In the genomic region with DNA sequence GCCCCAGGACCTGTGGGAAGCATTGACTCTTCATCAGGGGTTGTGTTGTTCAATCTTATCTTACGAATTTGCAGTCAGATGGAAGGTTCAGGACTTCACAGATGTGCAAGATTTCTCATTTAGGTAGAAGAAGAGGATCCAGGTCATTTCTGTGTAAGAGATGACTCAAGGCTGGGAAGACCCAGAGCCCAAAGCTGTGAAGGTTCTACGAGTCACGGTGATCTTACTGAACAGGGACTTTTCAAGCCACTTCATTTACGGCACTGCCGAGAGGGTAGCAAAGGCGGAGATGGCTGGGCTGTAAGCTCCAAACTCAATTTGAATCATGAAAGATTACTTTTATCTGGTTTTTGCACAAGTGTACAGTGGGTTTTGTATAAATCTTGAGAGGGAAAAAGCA, we compare ENCODE assay signal across 13 cellular contexts.
DNase-seq lines count a peak whose midpoint lies in the region; ATAC-seq and TF ChIP-seq lines count a peak whose summit lies in the region.
"Had no signal": no experiment of that assay in that cellular context is flagged by ENCODE, and none has a peak within 500 bp of the region (broad histone marks: within the 10 kb centered on the region; RNA-seq: fewer than 3 reads in every experiment).

No MANE protein-coding gene starts in this region.

- H3K9me3 ChIP-seq in OCI-LY7 (ENCODE audit: low read length) (no peaks in the 10 kb centered on the region), spleen (no peaks in the 10 kb centered on the region), hepatocyte (ENCODE audit: low read depth) (no peaks in the 10 kb centered on the region)

- no TSS peak for BruUV-seq in OCI-LY7 (replicated peaks; lab: Mats Ljungman, UMichigan)

- H3K4me1 ChIP-seq in OCI-LY7 (ENCODE audit: insufficient read depth, low read length, poor library complexity, severe bottlenecking), result peaks cover 5% of the 10 kb centered on the region
- H3K4me1 ChIP-seq in spleen, result no peaks in the 10 kb centered on the region
- H3K4me1 ChIP-seq in hepatocyte (ENCODE audit: insufficient read depth), result peaks cover 11% of the 10 kb centered on the region

- H3K4me2 ChIP-seq in OCI-LY7 (ENCODE audit: low read length) (no peak overlapping the region; the same call in 1 of the 2 replicates), hepatocyte (no peak overlapping the region)

- H3K27me3 ChIP-seq in spleen (replicated peaks in 1 of 7) (peaks cover 0 to 3% (median 0%) of the 10 kb centered on the region in 7 donors), hepatocyte (no peaks in the 10 kb centered on the region)

- intact Hi-C loops in OCI-LY7 (cut with micrococcal nuclease; ENCODE audit: unreplicated experiment), result no loop called here
- intact Hi-C loops in spleen (cut with DNase I; ENCODE audit: low total_unique reads), result no loop called here

- no peak overlapping the region for H3K4me3 ChIP-seq in GM12864 (ENCODE audit: low read depth, low read length)
- H3K4me3 ChIP-seq in OCI-LY7 (ENCODE audit: low read depth, low read length, poor library complexity, severe bottlenecking), result no peak overlapping the region
- H3K4me3 ChIP-seq in spleen, result no peak overlapping the region
- H3K4me3 ChIP-seq in hepatocyte, result no peak overlapping the region

- H3K79me2 ChIP-seq in OCI-LY7 (ENCODE audit: insufficient read depth, low read depth, low read length) (no peaks in the 10 kb centered on the region), hepatocyte (no peaks in the 10 kb centered on the region)

- no peaks in the 10 kb centered on the region for H3K9me2 ChIP-seq in OCI-LY7 (ENCODE audit: insufficient read depth, low read length)
- no peaks in the 10 kb centered on the region for H3K9me2 ChIP-seq in hepatocyte (replicated peaks; ENCODE audit: insufficient read depth)

- TF ChIP-seq CTCF in GM12864 (IDR thresholded peaks at IDR 0.05; ENCODE audit: low read depth, low read length, missing control alignments) (no peak), OCI-LY7 (conservative IDR thresholded peaks at IDR 0.05; ENCODE audit: low read length) (no peak), spleen (IDR thresholded peaks at IDR 0.05 in 8 of 11, conservative IDR thresholded peaks at IDR 0.05 in 3 of 11) (no peak), hepatocyte (IDR thresholded peaks at IDR 0.05; ENCODE audit: poor library complexity) (no peak)

- no peak overlapping the region for H3K27ac ChIP-seq in OCI-LY7 (ENCODE audit: low read depth, low read length, poor library complexity, severe bottlenecking)
- no peak overlapping the region for H3K27ac ChIP-seq in spleen
- no peak overlapping the region for H3K27ac ChIP-seq in hepatocyte

- H2AFZ ChIP-seq in OCI-LY7 (ENCODE audit: low read length) (peak overlapping the region; percentile 87), hepatocyte (no peak overlapping the region)

- peak; percentile 16 for DNase-seq in GM12864 (ENCODE audit: low read depth)
- no peak for DNase-seq in OCI-LY7 (ENCODE audit: low spot score)
- DNase-seq in spleen, result no peak
- DNase-seq in hepatocyte (ENCODE audit: low spot score), result no peak
- DNase-seq in activated effector memory CD4-positive, alpha-beta T cell treated with anti-CD3 and anti-CD28 coated beads, Interleukin-2, amount 50 U/mL, for 16 hours, result no peak
- no peak for DNase-seq in SKM-1 treated with dmso at 0.1 percent for 144 hours (lab: John Stamatoyannopoulos, UW; ENCODE audit: unreplicated experiment)
- DNase-seq: CD4-positive, alpha-beta memory T cell; HFFc6; left colon; NCI-H2107; nucleus accumbens had no signal

- ATAC-seq in GM18867 (IDR thresholded peaks at IDR 0.05; ENCODE audit: unreplicated experiment) (peak; percentile 60), HG02623 (IDR thresholded peaks at IDR 0.05; ENCODE audit: unreplicated experiment) (peak; percentile 58)

- TF ChIP-seq POLR2A in spleen (IDR thresholded peaks at IDR 0.05), result no peak

- POLR2A ChIA-PET in OCI-LY7 (lab: Charles Lee), result no interaction called here

- WGBS in spleen, 5 donors, result 63 to 82% (median 66%) methylated on average over 6 of the region's 6 CpGs
- WGBS in hepatocyte (ENCODE audit: low lambda C conversion rate, missing lambda C conversion rate), result 83% methylated on average over 6 of the region's 6 CpGs

- CTCF ChIA-PET in OCI-LY7 (lab: Charles Lee; ENCODE audit: unreplicated experiment), result no interaction called here

- no peaks in the 10 kb centered on the region for H4K20me1 ChIP-seq in OCI-LY7 (ENCODE audit: insufficient read depth, low read length)
- H4K20me1 ChIP-seq in hepatocyte (ENCODE audit: insufficient read depth, poor library complexity, severe bottlenecking), result no peaks in the 10 kb centered on the region

- H3K36me3 ChIP-seq in OCI-LY7 (ENCODE audit: insufficient read depth, low read length) (no peaks in the 10 kb centered on the region), spleen (no peaks in the 10 kb centered on the region), hepatocyte (replicated peaks; ENCODE audit: insufficient read depth, low read depth) (no peaks in the 10 kb centered on the region)
